ENCODE assay signal across 7 cellular contexts in genomic region chr15:51094606-51095569, GRCh38. TPM values are rescaled to one million over a fixed set of nuclear protein-coding genes. Genes with fewer than 3 reads are reported as not detected.
A peak's percentile ranks its signal among the peaks of the same experiment; 100 is the strongest.
DNase-seq lines count a peak whose midpoint lies in the region; ATAC-seq and TF ChIP-seq lines count a peak whose summit lies in the region.

TNFAIP8L3 (minus strand) TSS chr15:51094906; CDS start chr15:51094595, 311 bp downstream.

- peaks cover 89% of the 10 kb centered on the region for H3K27me3 Mint-ChIP-seq in H9 (ENCODE audit: low read depth)

- H3K36me3 Mint-ChIP-seq in H9 (ENCODE audit: insufficient read depth in 1 of 3, low read depth in 3 of 3): no peaks in the 10 kb centered on the region

- no peak within 1 kb of the TSS for H3K27ac ChIP-seq in H9 (ENCODE audit: insufficient read length, low read depth, low read length)
- H3K27ac ChIP-seq in Peyer's patch: peak within 1 kb of the TSS; percentile 22 to 62 (median 56)
- H3K27ac ChIP-seq in neural cell (ENCODE audit: low read length): no peak within 1 kb of the TSS

- H3K4me1 ChIP-seq in H9 (ENCODE audit: insufficient read depth, low read length): no peaks in the 10 kb centered on the region
- peaks cover 0 to 22% (median 4%) of the 10 kb centered on the region in 4 donors for H3K4me1 ChIP-seq in Peyer's patch

- ATAC-seq in GM18498 (IDR thresholded peaks at IDR 0.05; ENCODE audit: unreplicated experiment): no peak

- no peak within 1 kb of the TSS for H4K8ac ChIP-seq in H9 (replicated peaks; ENCODE audit: insufficient read length, low read depth, low read length)

- H2BK5ac ChIP-seq in H9 (ENCODE audit: insufficient read length, low read length): no peak within 1 kb of the TSS

- no peak for TF ChIP-seq POLR2A in Peyer's patch (IDR thresholded peaks at IDR 0.05)

- H3K9me3 ChIP-seq in H9 (ENCODE audit: control insufficient read depth, low read depth, low read length) (no peaks in the 10 kb centered on the region), Peyer's patch (no peaks in the 10 kb centered on the region), neural cell (ENCODE audit: low read length) (no peaks in the 10 kb centered on the region)

- peak within 1 kb of the TSS; percentile 69 to 90 for H3K4me3 Mint-ChIP-seq in H9

- no peak within 1 kb of the TSS for H4K91ac ChIP-seq in H9 (ENCODE audit: insufficient read length, low read depth, low read length)

- H3K4me2 ChIP-seq in H9 (ENCODE audit: insufficient read depth, insufficient read length, low read length) (peak within 1 kb of the TSS; percentile 88), neural cell (ENCODE audit: low read length) (no peak within 1 kb of the TSS)

- no peaks in the 10 kb centered on the region for H3F3A ChIP-seq in neural cell (ENCODE audit: insufficient read depth, low read length, poor library complexity, severe bottlenecking)

- H2AK5ac ChIP-seq in H9 (ENCODE audit: insufficient read length, low read length): no peak within 1 kb of the TSS

- peak; percentile 46 for DNase-seq in H9
- no peak for DNase-seq in Peyer's patch
- peak; percentile 28 for DNase-seq in fibroblast of gingiva (ENCODE audit: low read depth)
- no peak for DNase-seq in foreskin melanocyte
- DNase-seq in activated effector memory CD4-positive, alpha-beta T cell treated with anti-CD3 and anti-CD28 coated beads, Interleukin-2, amount 50 U/mL, for 16 hours: no peak

- TF ChIP-seq CTCF in H9 (conservative IDR thresholded peaks at IDR 0.05) (no peak), Peyer's patch (IDR thresholded peaks at IDR 0.05) (no peak), neural cell (IDR thresholded peaks at IDR 0.05; ENCODE audit: poor library complexity, severe bottlenecking) (no peak)

- H3K23me2 ChIP-seq in H9 (ENCODE audit: insufficient read length, low read depth, low read length, poor library complexity, severe bottlenecking): peaks cover 19% of the 10 kb centered on the region

- no peak within 1 kb of the TSS for H3K4ac ChIP-seq in H9 (ENCODE audit: low read depth, low read length)

- no peaks in the 10 kb centered on the region for H3K79me1 ChIP-seq in H9 (ENCODE audit: insufficient read depth, low read depth, low read length, poor library complexity, severe bottlenecking)

- H3T11ph ChIP-seq in H9 (ENCODE audit: low read length): no peak within 1 kb of the TSS

- H2BK120ac ChIP-seq in H9 (ENCODE audit: low read depth, low read length, poor library complexity, severe bottlenecking): no peak within 1 kb of the TSS

- H3K27me3 ChIP-seq in H9 (ENCODE audit: insufficient read depth, low read length): peaks cover 30% of the 10 kb centered on the region; the same call in 1 of the 2 replicates
- H3K27me3 ChIP-seq in Peyer's patch: no peaks in the 10 kb centered on the region
- H3K27me3 ChIP-seq in neural cell (ENCODE audit: insufficient read depth, low read depth, low read length): peaks cover 59% of the 10 kb centered on the region

- no peak within 1 kb of the TSS for H3K23ac ChIP-seq in H9 (ENCODE audit: insufficient read length, low read depth, low read length)

- H4K5ac ChIP-seq in H9 (ENCODE audit: insufficient read length, low read depth, low read length): no peak within 1 kb of the TSS

- no peak within 1 kb of the TSS for H3K27ac Mint-ChIP-seq in H9

- no peaks in the 10 kb centered on the region for H4K20me1 ChIP-seq in H9 (ENCODE audit: control insufficient read depth, insufficient read depth, insufficient read length)
- no peaks in the 10 kb centered on the region for H4K20me1 ChIP-seq in neural cell (ENCODE audit: insufficient read depth)

- H3K4me1 Mint-ChIP-seq in H9: peaks cover 4 to 7% of the 10 kb centered on the region in 2 experiments; a peak in 1 of 4 replicates

- H3K36me3 ChIP-seq in Peyer's patch (no peaks in the 10 kb centered on the region), neural cell (ENCODE audit: insufficient read depth, low read length) (no peaks in the 10 kb centered on the region)

- H3K9me3 Mint-ChIP-seq in H9: no peaks in the 10 kb centered on the region

- no peak within 1 kb of the TSS for H3K56ac ChIP-seq in H9 (ENCODE audit: insufficient read length, low read depth, low read length)

- no peaks in the 10 kb centered on the region for H3K9me2 ChIP-seq in neural cell (ENCODE audit: insufficient read depth, low read length)

- no peaks in the 10 kb centered on the region for H3K79me2 ChIP-seq in H9 (ENCODE audit: insufficient read depth, low read length)
- no peaks in the 10 kb centered on the region for H3K79me2 ChIP-seq in neural cell (replicated peaks; ENCODE audit: insufficient read depth, low read length)

- peak within 1 kb of the TSS; percentile 26 for H3K9ac ChIP-seq in H9 (ENCODE audit: extremely low read depth, insufficient read length, low read length)
- H3K9ac ChIP-seq in neural cell (ENCODE audit: low read length): peak within 1 kb of the TSS; percentile 22

- TF ChIP-seq RAD21 in neural cell (conservative IDR thresholded peaks at IDR 0.05): no peak

- H2BK20ac ChIP-seq in H9 (ENCODE audit: low read depth, low read length, poor library complexity, severe bottlenecking): no peak within 1 kb of the TSS

- H2AFZ ChIP-seq in H9 (ENCODE audit: low read length): no peak within 1 kb of the TSS
- H2AFZ ChIP-seq in neural cell (ENCODE audit: low read depth, low read length): no peak within 1 kb of the TSS

- no CpG with 5 or more reads among the region's 98 CpGs for WGBS in H9 (ENCODE audit: extremely low coverage, insufficient read length, low lambda C conversion rate)

- H3K18ac ChIP-seq in H9 (ENCODE audit: insufficient read length, low read depth, low read length): no peak within 1 kb of the TSS

- H2BK12ac ChIP-seq in H9 (ENCODE audit: insufficient read length, low read depth, low read length): no peak within 1 kb of the TSS

- TF ChIP-seq EP300 in neural cell (conservative IDR thresholded peaks at IDR 0.05; ENCODE audit: poor library complexity, severe bottlenecking): no peak

- H2BK15ac ChIP-seq in H9 (ENCODE audit: low read depth, low read length): no peak within 1 kb of the TSS

- peak within 1 kb of the TSS; percentile 29 to 58 (median 39) for H3K4me3 ChIP-seq in Peyer's patch
- H3K4me3 ChIP-seq in neural cell (ENCODE audit: low read length): peak within 1 kb of the TSS; percentile 69

- H3K14ac ChIP-seq in H9 (ENCODE audit: insufficient read depth, low read length): 0 out of 2 replicates have a peak within 1 kb of the TSS, but pooled peaks have one; percentile 31

TF ChIP-seq in neural cell, 6 proteins besides CTCF, POLR2A, EP300 and RAD21:
- TF ChIP-seq MXI1 (conservative IDR thresholded peaks at IDR 0.05; ENCODE audit: poor library complexity, severe bottlenecking) (no peak), TAF1 (IDR thresholded peaks at IDR 0.05; ENCODE audit: low read depth) (no peak), EZH2 (IDR thresholded peaks at IDR 0.05; ENCODE audit: borderline replicate concordance, insufficient read depth, low read length, poor library complexity, severe bottlenecking) (no peak), POLR2AphosphoS5 (IDR thresholded peaks at IDR 0.05) (no peak), SMC3 (conservative IDR thresholded peaks at IDR 0.05; ENCODE audit: poor library complexity) (no peak), REST (IDR thresholded peaks at IDR 0.05; ENCODE audit: borderline replicate concordance) (no peak)

RNA-seq across cellular contexts. Expression of gene TNFAIP8L3, which starts in this region (rescaled TPM):
- 0.22 and 0.31 TPM in 2 replicates for total RNA-seq in H9 (2021)
- total RNA-seq in Peyer's patch: 1 to 10 TPM; 3.2 to 5.8 (median 4.0) TPM
- 0.16 TPM in 1 of 2 replicates, not detected in the other for polyA plus RNA-seq in neural cell
- polyA minus RNA-seq in neural cell: not detected in 2 replicates

Comparison
In these comparisons a context has a peak if more than half of its experiments do, and no peak if none do; other contexts are left out.
1. Peak in DNase-seq, H3K9ac ChIP-seq and H3K4me2 ChIP-seq in H9; RNA of the gene not detected or under 1 TPM.
2. H3K27ac ChIP-seq: peak in Peyer's patch (4 of 4); none in H9 (single experiment) and neural cell (single experiment).